Comparison of ENCODE assay signal across 15 cellular contexts in genomic region chr15:88479169-88479568, GRCh38. TPM values are rescaled to one million over a fixed set of nuclear protein-coding genes. Genes with fewer than 3 reads are reported as not detected.
DNase-seq lines count a peak whose midpoint lies in the region; ATAC-seq and TF ChIP-seq lines count a peak whose summit lies in the region.
"Had no signal": no experiment of that assay in that cellular context is flagged by ENCODE, and none has a peak within 500 bp of the region (broad histone marks: within the 10 kb centered on the region; RNA-seq: fewer than 3 reads in every experiment).

No MANE protein-coding gene starts in this region.

- H3K4me3 Mint-ChIP-seq in CD4-positive, alpha-beta T cell: no peak overlapping the region

- no peak for DNase-seq in Right ventricle myocardium superior
- no peak for DNase-seq in heart right ventricle
- no peak for DNase-seq in brain microvascular endothelial cell
- no peak for DNase-seq in osteoblast (ENCODE audit: insufficient read length, low spot score, missing footprints)
- DNase-seq in SKM-1 (lab: John Stamatoyannopoulos, UW; ENCODE audit: unreplicated experiment): no peak
- no peak for DNase-seq in CD4-positive, alpha-beta T cell
- no peak for DNase-seq in inferior parietal cortex (ENCODE audit: extremely low spot score)
- DNase-seq: DND-41, GDM1, Karpas-422, NCI-H1105 treated with DMSO at 0.1 percent for 48 hours, NCI-H187, NCI-H446 had no signal

- no peak overlapping the region for H3K27ac Mint-ChIP-seq in CD4-positive, alpha-beta T cell

- peaks cover 40% of the 10 kb centered on the region for H3K36me3 Mint-ChIP-seq in CD4-positive, alpha-beta T cell (ENCODE audit: low read depth)

- H3K4me1 ChIP-seq in heart right ventricle (peaks cover 0 to 19% (median 0%) of the 10 kb centered on the region in 9 donors), OCI-LY3 (ENCODE audit: low read length) (peaks cover 35% of the 10 kb centered on the region), osteoblast (ENCODE audit: insufficient read depth, low read length) (peaks cover 3% of the 10 kb centered on the region)

- peak overlapping the region in 1 of 10 donors; percentile 12 for H3K27ac ChIP-seq in heart right ventricle
- H3K27ac ChIP-seq in OCI-LY3 (ENCODE audit: low read length): peak overlapping the region; percentile 17; the same call in 1 of the 2 replicates
- H3K27ac ChIP-seq in brain microvascular endothelial cell: no peak overlapping the region
- H3K27ac ChIP-seq in osteoblast (ENCODE audit: low read depth, low read length): no peak overlapping the region
- no peak overlapping the region for H3K27ac ChIP-seq in CD4-positive, alpha-beta T cell (ENCODE audit: low read depth, low read length)

- H3K4me3 ChIP-seq in heart right ventricle (no peak overlapping the region), OCI-LY3 (ENCODE audit: low read length) (no peak overlapping the region), brain microvascular endothelial cell (ENCODE audit: low read depth, low read length) (no peak overlapping the region), osteoblast (ENCODE audit: insufficient read depth, low read length) (no peak overlapping the region)

- no peak for TF ChIP-seq CTCF in heart right ventricle (IDR thresholded peaks at IDR 0.05)
- no peak for TF ChIP-seq CTCF in OCI-LY3 (IDR thresholded peaks at IDR 0.05; ENCODE audit: low read depth, low read length)
- peak; percentile 19 for TF ChIP-seq CTCF in brain microvascular endothelial cell (IDR thresholded peaks at IDR 0.05; ENCODE audit: low read depth, low read length, missing control alignments)
- TF ChIP-seq CTCF in osteoblast (IDR thresholded peaks at IDR 0.05; ENCODE audit: extremely low read depth, low read depth, low read length): peak; percentile 10
- no peak for TF ChIP-seq CTCF in CD4-positive, alpha-beta T cell (IDR thresholded peaks at IDR 0.05)

- POLR2A ChIA-PET in CD4-positive, alpha-beta T cell (lab: Charles Lee): no interaction called here

- CTCF ChIA-PET in CD4-positive, alpha-beta T cell (lab: Charles Lee): no interaction called here

- H2AFZ ChIP-seq in OCI-LY3 (ENCODE audit: low read depth, low read length): no peak overlapping the region
- no peak overlapping the region for H2AFZ ChIP-seq in osteoblast (ENCODE audit: low read length)

- H3K27me3 ChIP-seq in heart right ventricle (no peaks in the 10 kb centered on the region), OCI-LY3 (ENCODE audit: low read depth, low read length) (no peaks in the 10 kb centered on the region), brain microvascular endothelial cell (replicated peaks) (no peaks in the 10 kb centered on the region), osteoblast (ENCODE audit: insufficient read depth, low read length) (no peaks in the 10 kb centered on the region)
- no peaks in the 10 kb centered on the region for H3K27me3 ChIP-seq in CD4-positive, alpha-beta T cell (ENCODE audit: control insufficient read depth, insufficient read depth, low read length)

- WGBS in heart right ventricle, 2 donors: 60 to 86% methylated on average over 3 of the region's 3 CpGs

- H4K20me1 ChIP-seq in OCI-LY3 (ENCODE audit: insufficient read depth, low read length): no peaks in the 10 kb centered on the region
- no peaks in the 10 kb centered on the region for H4K20me1 ChIP-seq in osteoblast (ENCODE audit: insufficient read depth, low read length)

- ATAC-seq in Right ventricle myocardium superior (ENCODE audit: poor library complexity) (peak; percentile 11), heart right ventricle (no peak)
- ATAC-seq in CD4-positive, alpha-beta T cell (ENCODE audit: poor library complexity): no peak
- ATAC-seq: SK-N-SH treated with all-trans-retinoic acid at 6 μM for 48 hours had no signal

- H3K9me3 ChIP-seq in heart right ventricle (no peaks in the 10 kb centered on the region), OCI-LY3 (ENCODE audit: insufficient read depth, low read length) (no peaks in the 10 kb centered on the region), osteoblast (ENCODE audit: low read depth, low read length) (no peaks in the 10 kb centered on the region)
- H3K9me3 ChIP-seq in CD4-positive, alpha-beta T cell (ENCODE audit: control insufficient read depth, low read length): no peaks in the 10 kb centered on the region

- H3K4me1 Mint-ChIP-seq in CD4-positive, alpha-beta T cell (ENCODE audit: low read depth): no peaks in the 10 kb centered on the region

- peaks cover 13% of the 10 kb centered on the region for H3K79me2 ChIP-seq in OCI-LY3 (ENCODE audit: low read length)
- no peaks in the 10 kb centered on the region for H3K79me2 ChIP-seq in osteoblast (ENCODE audit: insufficient read depth, low read length)

- intact Hi-C loops in Right ventricle myocardium superior (cut with DNase I): loop anchor here (2.0 kb wide), 1 partner anchor 136 kb away; no protein-coding TSS in a partner anchor
- intact Hi-C loops in heart right ventricle (cut with DNase I): loop anchor here in 6 of 10 donors (5.0 to 10.0 kb wide), 2 partner anchors 133 to 356 kb away; no protein-coding TSS in a partner anchor
- intact Hi-C loops in CD4-positive, alpha-beta T cell (cut with DNase I, micrococcal nuclease): loop anchor here (5.0 to 10.0 kb wide), 3 partner anchors 143 to 416 kb away; partner anchors contain the start of genes AEN (in 1 of the 2) and HAPLN3 (in 1 of the 2)

- H3K27me3 Mint-ChIP-seq in CD4-positive, alpha-beta T cell: no peaks in the 10 kb centered on the region

- no peak overlapping the region for H3K9ac ChIP-seq in OCI-LY3 (ENCODE audit: low read length)

- in situ Hi-C loops in brain microvascular endothelial cell (cut with HindIII; ENCODE audit: low pct_ligation_motif_present, low sequenced_read_pairs): no loop called here

- H3K36me3 ChIP-seq in heart right ventricle (peaks cover 0 to 65% (median 12%) of the 10 kb centered on the region in 9 donors), OCI-LY3 (replicated peaks; ENCODE audit: low read depth, low read length) (peaks cover 44% of the 10 kb centered on the region), brain microvascular endothelial cell (replicated peaks) (peaks cover 16% of the 10 kb centered on the region), osteoblast (ENCODE audit: insufficient read depth, low read length) (peaks cover 25% of the 10 kb centered on the region)

- H3K4me2 ChIP-seq in OCI-LY3 (ENCODE audit: low read length) (no peak overlapping the region), osteoblast (ENCODE audit: insufficient read depth, low read length) (no peak overlapping the region)

- no peaks in the 10 kb centered on the region for H3K9me3 Mint-ChIP-seq in CD4-positive, alpha-beta T cell

RNA-seq across cellular contexts. Expression of gene MRPS11, which starts 11.7 kb away (rescaled TPM):
- total RNA-seq in Right ventricle myocardium superior: 73.6 TPM
- 10 to 100 TPM; 53.3 to 72.6 (median 64.7) TPM for total RNA-seq in heart right ventricle
- polyA plus RNA-seq in heart right ventricle: 10 to 100 TPM; 47.5 to 95.0 TPM
- 17.7 and 18.3 TPM in 2 replicates for total RNA-seq in osteoblast
- total RNA-seq in CD4-positive, alpha-beta T cell: 1 to 10 TPM; 8.0 to 8.4 TPM

RNA-seq across cellular contexts. Expression of gene MRPL46, which starts 12.0 kb away (rescaled TPM):
- total RNA-seq in Right ventricle myocardium superior: 68.5 TPM
- total RNA-seq in heart right ventricle: 100 to 1,000 TPM in 2 of 10 donors, 10 to 100 TPM in 8; 63.4 to 108 (median 81.5) TPM
- 10 to 100 TPM; 36.4 to 79.8 TPM for polyA plus RNA-seq in heart right ventricle
- 11.2 and 13.0 TPM in 2 replicates for total RNA-seq in osteoblast
- total RNA-seq in CD4-positive, alpha-beta T cell: 10 to 100 TPM in 1 of 2 experiments, 1 to 10 TPM in 1; 8.6 to 10.2 TPM

Comparison
In these comparisons a context has a peak if more than half of its experiments do, and no peak if none do; other contexts are left out.
1. CTCF ChIP-seq: peak in brain microvascular endothelial cell (single experiment) and osteoblast (single experiment); none in heart right ventricle (0 of 9), OCI-LY3 (single experiment) and CD4-positive, alpha-beta T cell (single experiment).